28 cellular contexts compared by ENCODE assay signal in genomic region chr10:58026036-58026435, GRCh38.
"Had no signal": no experiment of that assay in that cellular context is flagged by ENCODE, and none has a peak within 500 bp of the region (broad histone marks: within the 10 kb centered on the region; RNA-seq: fewer than 3 reads in every experiment).

No MANE protein-coding gene starts in this region.

- H3K9me3 ChIP-seq: ovary, psoas muscle, thyroid gland, vagina had no signal

- H3K4me3 ChIP-seq: coronary artery, esophagus squamous epithelium, heart right ventricle, left lung, ovary, psoas muscle, thyroid gland, vagina had no signal

- H3K27me3 ChIP-seq: esophagus squamous epithelium, heart right ventricle, left lung, ovary, thyroid gland, vagina had no signal

- H3K4me1 ChIP-seq: esophagus squamous epithelium, heart right ventricle, psoas muscle, vagina had no signal

- H3K27ac ChIP-seq: coronary artery, esophagus squamous epithelium, heart right ventricle, left lung, ovary, psoas muscle, thyroid gland, vagina had no signal

- DNase-seq: dermis blood vessel endothelial cell; effector memory CD4-positive, alpha-beta T cell; erythroblast; esophagus squamous epithelium; foreskin melanocyte; glutamatergic neuron; heart right ventricle; hippocampal formation; left cardiac atrium; left lung; mesendoderm; midbrain; natural killer cell; occipital lobe; ovary; posterior cingulate gyrus; psoas muscle; right cardiac atrium; small intestine; stimulated activated CD4-positive, alpha-beta T cell treated with anti-CD3 and anti-CD28 coated beads, Interleukin-15, amount 100 ng/mL, for 24 hours; stimulated activated CD4-positive, alpha-beta T cell treated with anti-CD3 and anti-CD28 coated beads, Interleukin-2, amount 100 ng/mL, for 48 hours; stimulated activated CD8-positive, alpha-beta memory T cell treated with anti-CD3 and anti-CD28 coated beads, Interleukin-4, amount 100 ng/mL, for 48 hours; stimulated activated naive CD4-positive, alpha-beta T cell; stimulated activated naive CD8-positive, alpha-beta T cell treated with anti-CD3 and anti-CD28 coated beads, Interleukin-15, amount 100 ng/mL, for 72 hours; trophoblast cell had no signal

- H3K36me3 ChIP-seq: esophagus squamous epithelium, heart right ventricle, left lung, ovary, thyroid gland, vagina had no signal
